ENCODE assay signal across 8 cellular contexts in genomic region chr4:41257257-41257900, GRCh38. TPM values are rescaled to one million over a fixed set of nuclear protein-coding genes. Genes with fewer than 3 reads are reported as not detected.
A peak's percentile ranks its signal among the peaks of the same experiment; 100 is the strongest.
DNase-seq lines count a peak whose midpoint lies in the region; ATAC-seq and TF ChIP-seq lines count a peak whose summit lies in the region.

No MANE protein-coding gene starts in this region.

- H4K8ac ChIP-seq in trophoblast cell (ENCODE audit: low read depth, low read length): no peak overlapping the region

- H4K91ac ChIP-seq in trophoblast cell (ENCODE audit: low read depth, low read length): no peak overlapping the region

- intact Hi-C loops in heart left ventricle (cut with DNase I): loop anchor here in 3 of 10 donors (5.0 to 10.0 kb wide), 2 partner anchors 627 to 630 kb away; no protein-coding TSS in a partner anchor

- no peaks in the 10 kb centered on the region for H3K9me3 Mint-ChIP-seq in activated naive CD8-positive, alpha-beta T cell treated with anti-CD3 and anti-CD28 coated beads, Interleukin-2, amount 10 ng/mL, durations not matched to agents 7 days and 5 days

- no peak overlapping the region for H2BK5ac ChIP-seq in trophoblast cell (ENCODE audit: low read depth, low read length, poor library complexity)

- no peak overlapping the region for H3K14ac ChIP-seq in trophoblast cell (ENCODE audit: low read length)

- POLR2A ChIA-PET in activated naive CD8-positive, alpha-beta T cell treated with anti-CD3 and anti-CD28 coated beads, Interleukin-2, amount 10 ng/mL, durations not matched to agents 7 days and 5 days (lab: Charles Lee): no interaction called here

- H3K36me3 Mint-ChIP-seq in activated naive CD8-positive, alpha-beta T cell treated with anti-CD3 and anti-CD28 coated beads, Interleukin-2, amount 10 ng/mL, durations not matched to agents 7 days and 5 days: no peaks in the 10 kb centered on the region

- H3K4me1 ChIP-seq in heart left ventricle: peaks cover 3 to 23% (median 14%) of the 10 kb centered on the region in 12 donors
- peaks cover 6 to 12% of the 10 kb centered on the region in 2 experiments for H3K4me1 ChIP-seq in trophoblast cell (ENCODE audit: control insufficient read depth in 1 of 2, insufficient read depth in 2 of 2, low read length in 2 of 2)

- peaks cover 0 to 12% (median 0%) of the 10 kb centered on the region in 9 donors for H3K36me3 ChIP-seq in heart left ventricle
- H3K36me3 ChIP-seq in trophoblast cell (ENCODE audit: control insufficient read depth in 1 of 2, insufficient read depth in 2 of 2, low read length in 2 of 2): peaks cover 0 to 2% of the 10 kb centered on the region in 2 experiments

- no peak overlapping the region for H3K4ac ChIP-seq in trophoblast cell (ENCODE audit: low read depth, low read length)

- peaks cover 4 to 43% (median 13%) of the 10 kb centered on the region in 9 donors for H3K27me3 ChIP-seq in heart left ventricle
- peaks cover 12% of the 10 kb centered on the region for H3K27me3 ChIP-seq in trophoblast cell (ENCODE audit: insufficient read depth, low read length)

- H3K4me3 Mint-ChIP-seq in activated naive CD8-positive, alpha-beta T cell treated with anti-CD3 and anti-CD28 coated beads, Interleukin-2, amount 10 ng/mL, durations not matched to agents 7 days and 5 days: peak overlapping the region; percentile 64

- H3K18ac ChIP-seq in trophoblast cell (ENCODE audit: low read length): peak overlapping the region; percentile 21

- peak; percentile 81 for DNase-seq in DMS 273 (lab: John Stamatoyannopoulos, UW; ENCODE audit: unreplicated experiment)
- DNase-seq in DMS 273 treated with DMSO at 0.1 percent for 48 hours (lab: John Stamatoyannopoulos, UW): no peak
- DNase-seq in NCI-H2171 treated with DMSO at 0.1 percent for 48 hours (lab: John Stamatoyannopoulos, UW): peak; percentile 70
- DNase-seq in activated naive CD8-positive, alpha-beta T cell treated with anti-CD3 and anti-CD28 coated beads, Interleukin-2, amount 10 ng/mL, durations not matched to agents 7 days and 5 days: peak; percentile 53
- DNase-seq in heart left ventricle: peak; percentile 21 to 62 (median 42)
- peak in 1 of 2 donors; percentile 42 for DNase-seq in trophoblast cell

- no peak overlapping the region for H3K27ac Mint-ChIP-seq in activated naive CD8-positive, alpha-beta T cell treated with anti-CD3 and anti-CD28 coated beads, Interleukin-2, amount 10 ng/mL, durations not matched to agents 7 days and 5 days

- peaks cover 44% of the 10 kb centered on the region for H3K27me3 Mint-ChIP-seq in activated naive CD8-positive, alpha-beta T cell treated with anti-CD3 and anti-CD28 coated beads, Interleukin-2, amount 10 ng/mL, durations not matched to agents 7 days and 5 days

- H3K4me3 ChIP-seq in heart left ventricle: peak overlapping the region; percentile 42 to 67 (median 54)
- peak overlapping the region; percentile 77 for H3K4me3 ChIP-seq in trophoblast cell (ENCODE audit: low read depth, low read length)

- 0 to 2% (median 1%) methylated on average over 9 to 69 of the region's 69 CpGs for WGBS in heart left ventricle, 4 donors
- WGBS in trophoblast cell (ENCODE audit: extremely low coverage, insufficient coverage, insufficient read length): no CpG with 5 or more reads among the region's 69 CpGs

- no peak overlapping the region for H2AK5ac ChIP-seq in trophoblast cell (ENCODE audit: low read length)

- no peaks in the 10 kb centered on the region for H3K79me1 ChIP-seq in trophoblast cell (ENCODE audit: low read length)

- H3K79me2 ChIP-seq in trophoblast cell (ENCODE audit: control insufficient read depth, insufficient read depth, low read length, poor library complexity): no peaks in the 10 kb centered on the region

- H2BK12ac ChIP-seq in trophoblast cell (ENCODE audit: low read length): no peak overlapping the region

- no peak overlapping the region for H2AFZ ChIP-seq in trophoblast cell (ENCODE audit: insufficient read depth, low read length, poor library complexity)

- H3K4me2 ChIP-seq in trophoblast cell (ENCODE audit: low read length): peak overlapping the region; percentile 81

- peak; percentile 52 for ATAC-seq in HG02623 (IDR thresholded peaks at IDR 0.05; ENCODE audit: unreplicated experiment)
- ATAC-seq in activated naive CD8-positive, alpha-beta T cell treated with anti-CD3 and anti-CD28 coated beads, Interleukin-2, amount 10 ng/mL, durations not matched to agents 7 days and 5 days (ENCODE audit: low read depth): peak; percentile 70
- peak in 3 of 4 donors; percentile 62 to 89 (median 83) for ATAC-seq in heart left ventricle
- no peak for ATAC-seq in GM21619 (IDR thresholded peaks at IDR 0.05; ENCODE audit: unreplicated experiment)

- H2BK120ac ChIP-seq in trophoblast cell (ENCODE audit: insufficient read depth, low read length, poor library complexity): no peak overlapping the region

- H3K27ac ChIP-seq in heart left ventricle: no peak overlapping the region
- H3K27ac ChIP-seq in trophoblast cell (ENCODE audit: low read depth, low read length): no peak overlapping the region

- H3K4me1 Mint-ChIP-seq in activated naive CD8-positive, alpha-beta T cell treated with anti-CD3 and anti-CD28 coated beads, Interleukin-2, amount 10 ng/mL, durations not matched to agents 7 days and 5 days: peaks cover 5% of the 10 kb centered on the region

- no peak for TF ChIP-seq POLR2A in heart left ventricle (IDR thresholded peaks at IDR 0.05)

- H3K9me3 ChIP-seq in heart left ventricle (no peaks in the 10 kb centered on the region), trophoblast cell (ENCODE audit: insufficient read depth, low read depth, low read length) (no peaks in the 10 kb centered on the region)

- no peak overlapping the region for H3K23ac ChIP-seq in trophoblast cell (ENCODE audit: low read length)

- no peak overlapping the region for H4K12ac ChIP-seq in trophoblast cell (ENCODE audit: low read depth, low read length)

- H3K9ac ChIP-seq in trophoblast cell (ENCODE audit: low read length): peak overlapping the region; percentile 65

- no peak for TF ChIP-seq CTCF in heart left ventricle (IDR thresholded peaks at IDR 0.05)

RNA-seq across cellular contexts. Expression of gene UCHL1, which starts 0.7 kb away (rescaled TPM):
- 1 to 10 TPM in 1 of 2 experiments, under 1 TPM in 1; 0.83 to 1.5 TPM for total RNA-seq in activated naive CD8-positive, alpha-beta T cell treated with anti-CD3 and anti-CD28 coated beads, Interleukin-2, amount 10 ng/mL, durations not matched to agents 7 days and 5 days
- total RNA-seq in heart left ventricle: 10 to 100 TPM in 7 of 9 donors, 1 to 10 TPM in 2; 2.8 to 81.8 (median 18.6) TPM
- polyA plus RNA-seq in heart left ventricle: 10 to 100 TPM; 10.3 to 15.6 TPM
- 95.0 and 114 TPM in 2 replicates for polyA plus RNA-seq in trophoblast cell (2013)

RNA-seq across cellular contexts. Expression of gene APBB2, which starts 43.0 kb away (rescaled TPM):
- 1 to 10 TPM in 1 of 2 experiments, under 1 TPM in 1; 0.96 to 2.0 TPM for total RNA-seq in activated naive CD8-positive, alpha-beta T cell treated with anti-CD3 and anti-CD28 coated beads, Interleukin-2, amount 10 ng/mL, durations not matched to agents 7 days and 5 days
- total RNA-seq in heart left ventricle: 10 to 100 TPM; 19.1 to 39.1 (median 32.1) TPM
- 1 to 10 TPM; 8.6 to 9.4 TPM for polyA plus RNA-seq in heart left ventricle
- polyA plus RNA-seq in trophoblast cell (2013): 41.4 and 45.0 TPM in 2 replicates

Comparison
In these comparisons a context has a peak if more than half of its experiments do, and no peak if none do; other contexts are left out.
1. RNA of gene APBB2, which starts 43.0 kb away (total RNA-seq): 19.1 to 39.1 TPM in heart left ventricle; 0.96 to 2.0 TPM in activated naive CD8-positive, alpha-beta T cell treated with anti-CD3 and anti-CD28 coated beads, Interleukin-2, amount 10 ng/mL, durations not matched to agents 7 days and 5 days; every median in the first group is over 4 times any median in the second.